1 cellular context compared by ENCODE assay signal in the genomic region with DNA sequence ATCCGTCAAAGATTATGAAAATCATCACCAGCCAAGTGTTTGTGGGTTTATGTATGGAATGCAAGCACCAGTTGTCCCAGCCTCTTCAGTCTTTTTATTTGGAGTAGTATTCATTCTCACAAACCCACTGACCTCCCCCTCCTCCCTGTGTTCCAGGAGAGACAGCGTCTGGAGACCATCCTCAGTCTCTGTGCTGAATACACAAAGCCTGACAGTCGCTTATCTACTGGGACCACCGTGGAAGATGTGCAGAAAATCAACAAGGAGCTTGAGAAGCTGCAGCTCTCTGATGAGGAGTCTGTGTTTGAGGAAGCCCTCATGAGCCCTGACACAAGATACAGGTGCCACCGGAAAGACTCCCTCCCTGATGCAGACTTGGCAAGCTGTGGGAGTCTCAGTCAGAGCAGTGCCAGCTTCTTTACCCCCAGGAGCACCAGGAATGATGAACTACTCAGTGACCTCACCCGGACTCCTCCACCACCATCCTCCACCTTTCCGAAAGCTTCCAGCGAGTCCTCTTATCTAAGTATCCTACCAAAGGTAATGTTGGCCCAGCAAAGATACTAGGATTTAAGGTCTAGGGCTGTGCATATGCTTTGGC.
TF ChIP-seq lines count a peak whose summit lies in the region.

No MANE protein-coding gene starts in this region.

TF ChIP-seq in GM23338, 12 proteins besides CTCF, POLR2A, EP300 and RAD21 (continued from another document):
- TF ChIP-seq, protein P1, sequence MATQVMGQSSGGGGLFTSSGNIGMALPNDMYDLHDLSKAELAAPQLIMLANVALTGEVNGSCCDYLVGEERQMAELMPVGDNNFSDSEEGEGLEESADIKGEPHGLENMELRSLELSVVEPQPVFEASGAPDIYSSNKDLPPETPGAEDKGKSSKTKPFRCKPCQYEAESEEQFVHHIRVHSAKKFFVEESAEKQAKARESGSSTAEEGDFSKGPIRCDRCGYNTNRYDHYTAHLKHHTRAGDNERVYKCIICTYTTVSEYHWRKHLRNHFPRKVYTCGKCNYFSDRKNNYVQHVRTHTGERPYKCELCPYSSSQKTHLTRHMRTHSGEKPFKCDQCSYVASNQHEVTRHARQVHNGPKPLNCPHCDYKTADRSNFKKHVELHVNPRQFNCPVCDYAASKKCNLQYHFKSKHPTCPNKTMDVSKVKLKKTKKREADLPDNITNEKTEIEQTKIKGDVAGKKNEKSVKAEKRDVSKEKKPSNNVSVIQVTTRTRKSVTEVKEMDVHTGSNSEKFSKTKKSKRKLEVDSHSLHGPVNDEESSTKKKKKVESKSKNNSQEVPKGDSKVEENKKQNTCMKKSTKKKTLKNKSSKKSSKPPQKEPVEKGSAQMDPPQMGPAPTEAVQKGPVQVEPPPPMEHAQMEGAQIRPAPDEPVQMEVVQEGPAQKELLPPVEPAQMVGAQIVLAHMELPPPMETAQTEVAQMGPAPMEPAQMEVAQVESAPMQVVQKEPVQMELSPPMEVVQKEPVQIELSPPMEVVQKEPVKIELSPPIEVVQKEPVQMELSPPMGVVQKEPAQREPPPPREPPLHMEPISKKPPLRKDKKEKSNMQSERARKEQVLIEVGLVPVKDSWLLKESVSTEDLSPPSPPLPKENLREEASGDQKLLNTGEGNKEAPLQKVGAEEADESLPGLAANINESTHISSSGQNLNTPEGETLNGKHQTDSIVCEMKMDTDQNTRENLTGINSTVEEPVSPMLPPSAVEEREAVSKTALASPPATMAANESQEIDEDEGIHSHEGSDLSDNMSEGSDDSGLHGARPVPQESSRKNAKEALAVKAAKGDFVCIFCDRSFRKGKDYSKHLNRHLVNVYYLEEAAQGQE (IDR thresholded peaks at IDR 0.05; ENCODE audit: unreplicated experiment), result no peak
TF ChIP-seq in GM23338: peak in this region for 0.
